1 cellular context compared by ENCODE assay signal in the genomic region with DNA sequence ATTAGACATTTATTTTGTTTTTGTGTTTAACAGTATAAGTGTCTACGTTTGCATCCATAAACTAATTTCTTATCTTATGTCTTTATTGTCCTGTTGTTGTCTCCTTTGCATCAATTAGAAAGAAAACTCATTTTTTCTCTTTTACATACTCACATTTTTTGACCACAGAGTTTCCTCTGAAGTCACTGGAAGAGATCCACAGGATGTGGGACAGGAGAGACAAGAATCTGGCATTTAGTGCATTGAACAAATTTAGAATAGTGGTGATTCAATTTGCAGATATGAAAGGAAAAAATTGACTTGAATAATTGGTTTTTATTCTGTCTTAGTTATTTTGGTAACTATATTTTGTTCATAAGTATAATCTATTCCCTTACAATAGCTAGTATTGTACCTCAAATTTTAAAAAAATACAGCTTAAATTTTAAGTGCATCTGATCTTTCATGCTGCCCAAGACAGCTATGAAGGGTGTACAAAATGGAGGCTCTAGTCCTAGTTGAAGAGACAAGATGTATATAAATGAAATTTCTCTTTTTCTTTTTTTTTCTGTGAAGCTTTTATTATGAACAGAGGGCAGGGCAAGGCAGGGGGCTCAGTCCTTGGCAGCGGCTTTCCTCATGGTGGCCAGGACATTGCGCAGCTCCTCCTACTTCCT.
TF ChIP-seq lines count a peak whose summit lies in the region.

No MANE protein-coding gene starts in this region.

TF ChIP-seq in HepG2, 621 proteins besides CTCF, POLR2A, EP300 and RAD21:
- no peak for TF ChIP-seq ZNF749 (CRISPR knock-in tag; IDR thresholded peaks at IDR 0.05; ENCODE audit: borderline replicate concordance)
- TF ChIP-seq ZNF724P (CRISPR knock-in tag; IDR thresholded peaks at IDR 0.05; ENCODE audit: borderline replicate concordance): no peak
- no peak for TF ChIP-seq GPN1 (CRISPR knock-in tag; IDR thresholded peaks at IDR 0.05; ENCODE audit: borderline replicate concordance)
- TF ChIP-seq, protein P1, sequence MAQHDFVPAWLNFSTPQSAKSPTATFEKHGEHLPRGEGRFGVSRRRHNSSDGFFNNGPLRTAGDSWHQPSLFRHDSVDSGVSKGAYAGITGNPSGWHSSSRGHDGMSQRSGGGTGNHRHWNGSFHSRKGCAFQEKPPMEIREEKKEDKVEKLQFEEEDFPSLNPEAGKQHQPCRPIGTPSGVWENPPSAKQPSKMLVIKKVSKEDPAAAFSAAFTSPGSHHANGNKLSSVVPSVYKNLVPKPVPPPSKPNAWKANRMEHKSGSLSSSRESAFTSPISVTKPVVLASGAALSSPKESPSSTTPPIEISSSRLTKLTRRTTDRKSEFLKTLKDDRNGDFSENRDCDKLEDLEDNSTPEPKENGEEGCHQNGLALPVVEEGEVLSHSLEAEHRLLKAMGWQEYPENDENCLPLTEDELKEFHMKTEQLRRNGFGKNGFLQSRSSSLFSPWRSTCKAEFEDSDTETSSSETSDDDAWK (CRISPR knock-in tag; IDR thresholded peaks at IDR 0.05): no peak
- no peak for TF ChIP-seq YEATS4 (CRISPR knock-in tag; IDR thresholded peaks at IDR 0.05; ENCODE audit: borderline replicate concordance)
- TF ChIP-seq, protein P2, sequence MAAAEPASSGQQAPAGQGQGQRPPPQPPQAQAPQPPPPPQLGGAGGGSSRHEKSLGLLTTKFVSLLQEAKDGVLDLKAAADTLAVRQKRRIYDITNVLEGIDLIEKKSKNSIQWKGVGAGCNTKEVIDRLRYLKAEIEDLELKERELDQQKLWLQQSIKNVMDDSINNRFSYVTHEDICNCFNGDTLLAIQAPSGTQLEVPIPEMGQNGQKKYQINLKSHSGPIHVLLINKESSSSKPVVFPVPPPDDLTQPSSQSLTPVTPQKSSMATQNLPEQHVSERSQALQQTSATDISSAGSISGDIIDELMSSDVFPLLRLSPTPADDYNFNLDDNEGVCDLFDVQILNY (CRISPR knock-in tag; conservative IDR thresholded peaks at IDR 0.05): no peak
- TF ChIP-seq SNAPC2 (CRISPR knock-in tag; IDR thresholded peaks at IDR 0.05): no peak
- TF ChIP-seq, protein P3, sequence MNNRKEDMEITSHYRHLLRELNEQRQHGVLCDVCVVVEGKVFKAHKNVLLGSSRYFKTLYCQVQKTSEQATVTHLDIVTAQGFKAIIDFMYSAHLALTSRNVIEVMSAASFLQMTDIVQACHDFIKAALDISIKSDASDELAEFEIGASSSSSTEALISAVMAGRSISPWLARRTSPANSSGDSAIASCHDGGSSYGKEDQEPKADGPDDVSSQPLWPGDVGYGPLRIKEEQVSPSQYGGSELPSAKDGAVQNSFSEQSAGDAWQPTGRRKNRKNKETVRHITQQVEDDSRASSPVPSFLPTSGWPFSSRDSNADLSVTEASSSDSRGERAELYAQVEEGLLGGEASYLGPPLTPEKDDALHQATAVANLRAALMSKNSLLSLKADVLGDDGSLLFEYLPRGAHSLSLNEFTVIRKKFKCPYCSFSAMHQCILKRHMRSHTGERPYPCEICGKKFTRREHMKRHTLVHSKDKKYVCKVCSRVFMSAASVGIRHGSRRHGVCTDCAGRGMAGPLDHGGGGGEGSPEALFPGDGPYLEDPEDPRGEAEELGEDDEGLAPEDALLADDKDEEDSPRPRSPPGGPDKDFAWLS (CRISPR knock-in tag; IDR thresholded peaks at IDR 0.05; ENCODE audit: borderline replicate concordance): no peak
- TF ChIP-seq, protein P4, sequence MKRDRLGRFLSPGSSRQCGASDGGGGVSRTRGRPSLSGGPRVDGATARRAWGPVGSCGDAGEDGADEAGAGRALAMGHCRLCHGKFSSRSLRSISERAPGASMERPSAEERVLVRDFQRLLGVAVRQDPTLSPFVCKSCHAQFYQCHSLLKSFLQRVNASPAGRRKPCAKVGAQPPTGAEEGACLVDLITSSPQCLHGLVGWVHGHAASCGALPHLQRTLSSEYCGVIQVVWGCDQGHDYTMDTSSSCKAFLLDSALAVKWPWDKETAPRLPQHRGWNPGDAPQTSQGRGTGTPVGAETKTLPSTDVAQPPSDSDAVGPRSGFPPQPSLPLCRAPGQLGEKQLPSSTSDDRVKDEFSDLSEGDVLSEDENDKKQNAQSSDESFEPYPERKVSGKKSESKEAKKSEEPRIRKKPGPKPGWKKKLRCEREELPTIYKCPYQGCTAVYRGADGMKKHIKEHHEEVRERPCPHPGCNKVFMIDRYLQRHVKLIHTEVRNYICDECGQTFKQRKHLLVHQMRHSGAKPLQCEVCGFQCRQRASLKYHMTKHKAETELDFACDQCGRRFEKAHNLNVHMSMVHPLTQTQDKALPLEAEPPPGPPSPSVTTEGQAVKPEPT (CRISPR knock-in tag; IDR thresholded peaks at IDR 0.05; ENCODE audit: low read depth): no peak
- no peak for TF ChIP-seq ZSCAN22 (CRISPR knock-in tag; IDR thresholded peaks at IDR 0.05)
- no peak for TF ChIP-seq HES4 (CRISPR knock-in tag; IDR thresholded peaks at IDR 0.05; ENCODE audit: borderline replicate concordance)
- no peak for TF ChIP-seq HOXA3 (CRISPR knock-in tag; IDR thresholded peaks at IDR 0.05)
- no peak for TF ChIP-seq RARG (CRISPR knock-in tag; IDR thresholded peaks at IDR 0.05; ENCODE audit: low read depth)
- TF ChIP-seq EED (CRISPR knock-in tag; IDR thresholded peaks at IDR 0.05): no peak
- TF ChIP-seq ZNF850 (CRISPR knock-in tag; conservative IDR thresholded peaks at IDR 0.05): no peak
- TF ChIP-seq ZNF75D (CRISPR knock-in tag; IDR thresholded peaks at IDR 0.05; ENCODE audit: borderline replicate concordance): no peak
